9 cellular contexts compared by ENCODE assay signal in genomic region chr7:4255336-4255735, GRCh38.
"Had no signal": no experiment of that assay in that cellular context is flagged by ENCODE, and none has a peak within 500 bp of the region (broad histone marks: within the 10 kb centered on the region; RNA-seq: fewer than 3 reads in every experiment).

No MANE protein-coding gene starts in this region.

- ATAC-seq: HCT116, HepG2 had no signal

- H3K27ac ChIP-seq: GM23248, HL-60 had no signal

- H3K4me1 Mint-ChIP-seq: IgD-negative memory B cell had no signal

- H3K36me3 ChIP-seq: HAP-1 had no signal

- H3K4me3 Mint-ChIP-seq: HFFc6, IgD-negative memory B cell had no signal

- H3K9ac ChIP-seq: GM23248 had no signal

- H3K4me1 ChIP-seq: HAP-1 had no signal

- DNase-seq: GM23248, GOT3, H7, HFFc6 had no signal

- H3K27ac Mint-ChIP-seq: HFFc6, IgD-negative memory B cell had no signal

- H3K4me3 ChIP-seq: GM23248, HAP-1 had no signal

- H3K36me3 Mint-ChIP-seq: IgD-negative memory B cell had no signal

- H3K27me3 Mint-ChIP-seq: IgD-negative memory B cell had no signal

- H3K9me3 ChIP-seq: HAP-1 had no signal
